Comparison of ENCODE assay signal across 8 cellular contexts in genomic region chr6:17599885-17600526, GRCh38. TPM values are rescaled to one million over a fixed set of nuclear protein-coding genes. Genes with fewer than 3 reads are reported as not detected.
DNase-seq lines count a peak whose midpoint lies in the region; ATAC-seq and TF ChIP-seq lines count a peak whose summit lies in the region.

Gene FAM8A1 (plus strand): TSS chr6:17600302. CDS start chr6:17600410, 108 bp downstream.

- peak within 1 kb of the TSS; percentile 85 for H3K27ac Mint-ChIP-seq in activated naive CD8-positive, alpha-beta T cell

- peaks cover 13% of the 10 kb centered on the region for H3F3A ChIP-seq in SK-N-SH (replicated peaks; ENCODE audit: insufficient read depth)

- CTCF ChIA-PET in SK-N-SH (lab: Yijun Ruan, JAX) = interaction anchor here (0.6 to 2.3 kb wide), 6 partner anchors 15 to 622 kb away, joined by 3 to 15 read pairs (median 3); no protein-coding TSS in a partner anchor

- peak within 1 kb of the TSS; percentile 87 for H3K4me3 Mint-ChIP-seq in activated naive CD8-positive, alpha-beta T cell

- H3K9me3 ChIP-seq in SK-N-SH = no peaks in the 10 kb centered on the region
- H3K9me3 ChIP-seq in osteoblast (ENCODE audit: low read depth, low read length) = no peaks in the 10 kb centered on the region
- no peaks in the 10 kb centered on the region for H3K9me3 ChIP-seq in testis

- H3K4me1 Mint-ChIP-seq in activated naive CD8-positive, alpha-beta T cell (ENCODE audit: low read depth) = peaks cover 39% of the 10 kb centered on the region

- peak in 1 of 2 experiments; percentile 32; a peak in 2 of 4 replicates for TF ChIP-seq EP300 in SK-N-SH (IDR thresholded peaks at IDR 0.05; ENCODE audit: borderline replicate concordance in 1 of 2, low read depth in 1 of 2, low read length in 1 of 2)

- H3K9me3 Mint-ChIP-seq in activated naive CD8-positive, alpha-beta T cell (ENCODE audit: low read depth) = no peaks in the 10 kb centered on the region

- H3K4me3 ChIP-seq in NB4 (ENCODE audit: low read depth, low read length) (peak within 1 kb of the TSS; percentile 71), SK-N-SH (ENCODE audit: low read depth in 2 of 2, low read length in 1 of 2) (peak within 1 kb of the TSS; percentile 91 to 92), osteoblast (ENCODE audit: insufficient read depth, low read length) (peak within 1 kb of the TSS; percentile 90), testis (peak within 1 kb of the TSS; percentile 92 to 98)

- POLR2A ChIA-PET in SK-N-SH (lab: Yijun Ruan, JAX) = interaction anchor here (0.6 to 1.4 kb wide), 4 partner anchors 53 to 206 kb away, joined by 3 to 5 read pairs (median 4); partner anchors contain the start of genes CAP2 and NUP153

- H3K36me3 ChIP-seq in SK-N-SH (replicated peaks in 1 of 2; ENCODE audit: control insufficient read depth in 1 of 2, insufficient read depth in 2 of 2, low read length in 1 of 2) = peaks cover 8 to 16% of the 10 kb centered on the region in 2 experiments
- H3K36me3 ChIP-seq in osteoblast (ENCODE audit: insufficient read depth, low read length) = peaks cover 9% of the 10 kb centered on the region
- no peaks in the 10 kb centered on the region for H3K36me3 ChIP-seq in testis (ENCODE audit: low read depth, missing control alignments)

- peaks cover 17% of the 10 kb centered on the region; the same call in 1 of the 2 replicates for H3K79me2 ChIP-seq in SK-N-SH (ENCODE audit: insufficient read depth)
- H3K79me2 ChIP-seq in osteoblast (ENCODE audit: insufficient read depth, low read length) = peaks cover 17% of the 10 kb centered on the region

- H3K9me2 ChIP-seq in SK-N-SH = no peaks in the 10 kb centered on the region

- peak within 1 kb of the TSS; percentile 100 for H2AFZ ChIP-seq in SK-N-SH (ENCODE audit: low read depth)
- H2AFZ ChIP-seq in osteoblast (ENCODE audit: low read length) = peak within 1 kb of the TSS; percentile 88

- no peaks in the 10 kb centered on the region for H3K27me3 Mint-ChIP-seq in activated naive CD8-positive, alpha-beta T cell

- WGBS in SK-N-SH (ENCODE audit: low lambda C conversion rate) = 22% methylated on average over 18 of the region's 42 CpGs
- WGBS in testis, 2 donors = 4 to 6% methylated on average over 19 to 42 of the region's 42 CpGs

- peak; percentile 96 for DNase-seq in NB4 (ENCODE audit: low read depth)
- peak; percentile 96 for DNase-seq in SK-N-SH
- DNase-seq in glomerular visceral epithelial cell (ENCODE audit: extremely low spot score) = peak; percentile 90
- DNase-seq in osteoblast (ENCODE audit: insufficient read length, low spot score, missing footprints) = peak; percentile 96
- peak; percentile 97 for DNase-seq in testis

- H3K4me1 ChIP-seq in SK-N-SH (ENCODE audit: control insufficient read depth in 1 of 2, insufficient read depth in 2 of 2, low read depth in 1 of 2, low read length in 1 of 2) (peaks cover 7 to 9% of the 10 kb centered on the region in 2 experiments; a peak in 3 of 4 replicates), osteoblast (ENCODE audit: insufficient read depth, low read length) (peaks cover 4% of the 10 kb centered on the region), testis (no peaks in the 10 kb centered on the region)

- peak; percentile 91 for ATAC-seq in HG02571 (IDR thresholded peaks at IDR 0.05; ENCODE audit: unreplicated experiment)

- H3K36me3 Mint-ChIP-seq in activated naive CD8-positive, alpha-beta T cell = no peaks in the 10 kb centered on the region

- H4K20me1 ChIP-seq in SK-N-SH (ENCODE audit: insufficient read depth) (no peaks in the 10 kb centered on the region), osteoblast (ENCODE audit: insufficient read depth, low read length) (no peaks in the 10 kb centered on the region)

- peak within 1 kb of the TSS; percentile 79 for H3K9ac ChIP-seq in SK-N-SH

- intact Hi-C loops in testis (cut with DNase I; ENCODE audit: low total_unique reads) = no loop called here

- TF ChIP-seq POLR2A in GM10847 (IDR thresholded peaks at IDR 0.05; ENCODE audit: extremely low read depth, insufficient read length) (peak; percentile 70), NB4 (IDR thresholded peaks at IDR 0.05; ENCODE audit: extremely low read depth, insufficient read length) (peak; percentile 69), testis (IDR thresholded peaks at IDR 0.05) (peak; percentile 52)

- peak within 1 kb of the TSS; percentile 69 for H3K4me2 ChIP-seq in SK-N-SH
- H3K4me2 ChIP-seq in osteoblast (ENCODE audit: insufficient read depth, low read length) = peak within 1 kb of the TSS; percentile 98

- peak within 1 kb of the TSS; percentile 66 to 76; a peak in 3 of 4 replicates for H3K27ac ChIP-seq in SK-N-SH (ENCODE audit: low read depth in 2 of 2, low read length in 1 of 2)
- peak within 1 kb of the TSS; percentile 54 for H3K27ac ChIP-seq in osteoblast (ENCODE audit: low read depth, low read length)
- peak within 1 kb of the TSS; percentile 91 to 96 for H3K27ac ChIP-seq in testis

- H3K27me3 ChIP-seq in SK-N-SH (ENCODE audit: insufficient read depth) = no peaks in the 10 kb centered on the region
- H3K27me3 ChIP-seq in osteoblast (ENCODE audit: insufficient read depth, low read length) = no peaks in the 10 kb centered on the region
- H3K27me3 ChIP-seq in testis = no peaks in the 10 kb centered on the region

- TF ChIP-seq RAD21 in SK-N-SH (IDR thresholded peaks at IDR 0.05; ENCODE audit: low read length) = no peak

- TF ChIP-seq CTCF in NB4 (IDR thresholded peaks at IDR 0.05; ENCODE audit: low read depth, low read length) (no peak), SK-N-SH (IDR thresholded peaks at IDR 0.05) (peak; percentile 43), osteoblast (IDR thresholded peaks at IDR 0.05; ENCODE audit: extremely low read depth, low read depth, low read length) (peak; percentile 33), testis (IDR thresholded peaks at IDR 0.05) (peak; percentile 41 to 73 (median 66))

TF ChIP-seq in SK-N-SH, 30 proteins besides CTCF, POLR2A, EP300 and RAD21 (continues in another document):
- TF ChIP-seq FOXM1 (IDR thresholded peaks at IDR 0.05; ENCODE audit: low read depth) (no peak), PBX3 (IDR thresholded peaks at IDR 0.05) (peak; percentile 47), TAF1 (IDR thresholded peaks at IDR 0.05; ENCODE audit: borderline replicate concordance, low read depth, low read length) (0 out of 2 replicates have a peak, but pooled peaks have one; percentile 11), ZBTB33 (IDR thresholded peaks at IDR 0.05; ENCODE audit: borderline replicate concordance, low read depth) (no peak), POLR2AphosphoS5 (IDR thresholded peaks at IDR 0.05; ENCODE audit: low read depth, low read length) (peak; percentile 81), GATA2 (CRISPR knock-in tag; IDR thresholded peaks at IDR 0.05) (no peak), RXRA (IDR thresholded peaks at IDR 0.05; ENCODE audit: borderline replicate concordance, low read depth) (no peak), MEF2A (IDR thresholded peaks at IDR 0.05; ENCODE audit: borderline replicate concordance, low read depth) (no peak), ELF1 (IDR thresholded peaks at IDR 0.05) (peak; percentile 71; the same call in 1 of the 2 replicates), MAX (IDR thresholded peaks at IDR 0.05; ENCODE audit: low read depth) (peak; percentile 78; the same call in 1 of the 2 replicates), USF1 (IDR thresholded peaks at IDR 0.05; ENCODE audit: borderline replicate concordance, low read depth) (no peak)

RNA-seq across cellular contexts. Expression of gene FAM8A1, which starts in this region (rescaled TPM):
- polyA plus RNA-seq in SK-N-SH (2012; rRNA removed) = 5.0 and 6.8 TPM in 2 replicates
- polyA plus RNA-seq in SK-N-SH (2012; cell fraction: cytosol; rRNA removed) = 8.4 and 9.6 TPM in 2 replicates
- 3.4 and 7.0 TPM in 2 replicates for polyA plus RNA-seq in SK-N-SH (2012; cell fraction: nucleus; rRNA removed)
- 29.7 and 31.5 TPM in 2 replicates for total RNA-seq in osteoblast
- 10 to 100 TPM; 26.8 to 36.7 TPM for total RNA-seq in testis
- polyA plus RNA-seq in testis (ENCODE audit: insufficient read depth, low read depth, low replicate concordance) = 39.7 TPM

Comparison
In these comparisons a context has a peak if more than half of its experiments do, and no peak if none do; other contexts are left out.
1. Peak in every context shown above with its lines: DNase-seq, ATAC-seq, H3K4me3 ChIP-seq and H3K27ac ChIP-seq.